16 cellular contexts compared by ENCODE assay signal in the genomic region with DNA sequence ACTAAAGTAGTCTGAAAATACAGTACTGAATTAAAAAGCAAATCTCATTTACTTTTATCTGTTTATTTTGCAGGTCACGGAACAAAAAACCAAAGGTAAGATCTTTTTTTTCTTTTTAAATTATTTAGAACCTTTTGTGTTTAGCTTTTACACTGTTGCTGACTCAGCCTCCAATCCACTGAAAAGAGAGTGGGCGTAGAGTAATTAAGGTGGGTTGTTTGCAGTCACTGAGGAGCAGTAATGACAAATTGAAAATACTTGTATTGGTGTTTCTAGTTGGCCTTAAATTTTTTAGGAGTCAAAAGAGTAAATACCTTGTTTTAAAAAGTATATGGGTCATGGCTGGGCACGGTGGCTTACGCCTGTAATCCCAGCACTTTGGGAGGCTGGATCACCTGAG.
DNase-seq lines count a peak whose midpoint lies in the region; ATAC-seq and TF ChIP-seq lines count a peak whose summit lies in the region.
"Had no signal": no experiment of that assay in that cellular context is flagged by ENCODE, and none has a peak within 500 bp of the region (broad histone marks: within the 10 kb centered on the region; RNA-seq: fewer than 3 reads in every experiment).

No MANE protein-coding gene starts in this region.

- POLR2A ChIA-PET in CD4-positive, alpha-beta memory T cell (lab: Charles Lee; ENCODE audit: partially characterized antibody), result interaction anchor here (1.1 to 2.2 kb wide), 6 partner anchors 10 to 207 kb away, joined by 3 to 9 read pairs (median 4); a partner anchor contains a TSS
- POLR2A ChIA-PET in T-cell (lab: Charles Lee), result interaction anchor here (0.6 to 0.7 kb wide), 2 partner anchors 30 to 62 kb away, joined by 3 to 4 read pairs; no protein-coding TSS in a partner anchor

- no peaks in the 10 kb centered on the region for H3K9me3 Mint-ChIP-seq in CD4-positive, alpha-beta memory T cell
- H3K9me3 Mint-ChIP-seq in T-cell, result no peaks in the 10 kb centered on the region
- no peaks in the 10 kb centered on the region for H3K9me3 Mint-ChIP-seq in glutamatergic neuron (ENCODE audit: unreplicated experiment)
- H3K9me3 Mint-ChIP-seq: activated naive CD8-positive, alpha-beta T cell treated with anti-CD3 and anti-CD28 coated beads, Interleukin-2, amount 10 ng/mL, durations not matched to agents 7 days and 5 days had no signal

- intact Hi-C loops in CD4-positive, alpha-beta memory T cell (cut with micrococcal nuclease), result no loop called here
- intact Hi-C loops in sigmoid colon (cut with DNase I), result no loop called here

- no peak overlapping the region for H3K4me3 ChIP-seq in CD4-positive, alpha-beta memory T cell (ENCODE audit: low read length in 2 of 2)
- H3K4me3 ChIP-seq in sigmoid colon, result no peak overlapping the region
- H3K4me3 ChIP-seq: psoas muscle had no signal

- no peak for TF ChIP-seq EP300 in sigmoid colon (IDR thresholded peaks at IDR 0.05)

- H3K27me3 ChIP-seq in CD4-positive, alpha-beta memory T cell (ENCODE audit: insufficient read depth, low read length), result no peaks in the 10 kb centered on the region
- no peaks in the 10 kb centered on the region for H3K27me3 ChIP-seq in sigmoid colon

- TF ChIP-seq POLR2A in sigmoid colon (IDR thresholded peaks at IDR 0.05), result no peak

- peaks cover 6% of the 10 kb centered on the region for H3K36me3 ChIP-seq in CD4-positive, alpha-beta memory T cell (ENCODE audit: insufficient read depth, low read length)
- H3K36me3 ChIP-seq in sigmoid colon, result peaks cover 0 to 14% (median 6%) of the 10 kb centered on the region in 4 donors

- CTCF ChIA-PET in CD4-positive, alpha-beta memory T cell (lab: Charles Lee; ENCODE audit: partially characterized antibody), result interaction anchor here (0.7 to 1.2 kb wide), 2 partner anchors 41 to 97 kb away, joined by 4 to 5 read pairs; no protein-coding TSS in a partner anchor
- CTCF ChIA-PET in T-cell (lab: Charles Lee), result interaction anchor here (0.6 to 1.3 kb wide), 3 partner anchors 9 to 123 kb away, joined by 3 to 4 read pairs (median 3); no protein-coding TSS in a partner anchor

- no peak overlapping the region for H3K4me3 Mint-ChIP-seq in CD4-positive, alpha-beta memory T cell
- H3K4me3 Mint-ChIP-seq in T-cell, result no peak overlapping the region
- H3K4me3 Mint-ChIP-seq in glutamatergic neuron (ENCODE audit: unreplicated experiment), result no peak overlapping the region
- H3K4me3 Mint-ChIP-seq: activated naive CD8-positive, alpha-beta T cell treated with anti-CD3 and anti-CD28 coated beads, Interleukin-2, amount 10 ng/mL, durations not matched to agents 7 days and 5 days had no signal

- WGBS in sigmoid colon, 2 donors, result 93 to 95% methylated on average over 4 of the region's 4 CpGs

- TF ChIP-seq CTCF in glutamatergic neuron (IDR thresholded peaks at IDR 0.05; ENCODE audit: partially characterized antibody, unreplicated experiment), result no peak
- TF ChIP-seq CTCF in sigmoid colon (IDR thresholded peaks at IDR 0.05), result no peak

- ATAC-seq in T-cell (replicated peaks in 1 of 4), result no peak
- no peak for ATAC-seq in HG03280 (IDR thresholded peaks at IDR 0.05; ENCODE audit: unreplicated experiment)
- ATAC-seq: psoas muscle, Right ventricle myocardium inferior had no signal

- H3K36me3 Mint-ChIP-seq in CD4-positive, alpha-beta memory T cell, result peaks cover 38 to 46% of the 10 kb centered on the region in 2 donors
- peaks cover 41% of the 10 kb centered on the region for H3K36me3 Mint-ChIP-seq in T-cell
- H3K36me3 Mint-ChIP-seq in glutamatergic neuron (ENCODE audit: unreplicated experiment), result no peaks in the 10 kb centered on the region

- no peaks in the 10 kb centered on the region for H3K27me3 Mint-ChIP-seq in CD4-positive, alpha-beta memory T cell
- H3K27me3 Mint-ChIP-seq in T-cell (no peaks in the 10 kb centered on the region), glutamatergic neuron (ENCODE audit: unreplicated experiment) (peaks cover 2% of the 10 kb centered on the region)
- H3K27me3 Mint-ChIP-seq: activated naive CD8-positive, alpha-beta T cell treated with anti-CD3 and anti-CD28 coated beads, Interleukin-2, amount 10 ng/mL, durations not matched to agents 7 days and 5 days had no signal

- peaks cover 83% of the 10 kb centered on the region for H3K4me1 ChIP-seq in CD4-positive, alpha-beta memory T cell (ENCODE audit: insufficient read depth, low read length)
- H3K4me1 ChIP-seq in sigmoid colon, result peaks cover 0 to 22% (median 6%) of the 10 kb centered on the region in 4 donors
- H3K4me1 ChIP-seq: psoas muscle had no signal

- no peak overlapping the region for H3K27ac ChIP-seq in CD4-positive, alpha-beta memory T cell (ENCODE audit: low read depth, low read length)
- H3K27ac ChIP-seq in sigmoid colon, result no peak overlapping the region
- H3K27ac ChIP-seq: KMS-11, psoas muscle had no signal

- no peaks in the 10 kb centered on the region for H3K9me3 ChIP-seq in CD4-positive, alpha-beta memory T cell (ENCODE audit: control insufficient read depth in 1 of 2, low read length in 2 of 2)
- H3K9me3 ChIP-seq in sigmoid colon, result no peaks in the 10 kb centered on the region
- H3K9me3 ChIP-seq: psoas muscle had no signal

- peaks cover 62 to 91% (median 77%) of the 10 kb centered on the region in 4 donors for H3K4me1 Mint-ChIP-seq in CD4-positive, alpha-beta memory T cell
- H3K4me1 Mint-ChIP-seq in T-cell, result peaks cover 70 to 85% (median 83%) of the 10 kb centered on the region in 3 donors
- H3K4me1 Mint-ChIP-seq in glutamatergic neuron (ENCODE audit: low read depth, unreplicated experiment), result peaks cover 13% of the 10 kb centered on the region

- peak overlapping the region in 4 of 7 donors; percentile 20 to 81 (median 62) for H3K27ac Mint-ChIP-seq in CD4-positive, alpha-beta memory T cell
- H3K27ac Mint-ChIP-seq in T-cell (peak overlapping the region; percentile 33 to 68), glutamatergic neuron (ENCODE audit: unreplicated experiment) (peak overlapping the region; percentile 74)
- H3K27ac Mint-ChIP-seq: activated naive CD8-positive, alpha-beta T cell treated with anti-CD3 and anti-CD28 coated beads, Interleukin-2, amount 10 ng/mL, durations not matched to agents 7 days and 5 days had no signal

- DNase-seq in activated CD4-positive, alpha-beta T cell treated with anti-CD3 and anti-CD28 coated beads for 4 hours, result peak; percentile 20
- DNase-seq in activated CD4-positive, alpha-beta T cell treated with anti-CD3 and anti-CD28 coated beads, Interleukin-2, amount 50 U/mL, for 4 hours, result no peak
- no peak for DNase-seq in CD4-positive, alpha-beta memory T cell
- DNase-seq in T-cell (no peak), glutamatergic neuron (no peak), sigmoid colon (no peak), germinal center (ENCODE audit: low spot score) (no peak)
- DNase-seq: activated naive CD8-positive, alpha-beta T cell treated with anti-CD3 and anti-CD28 coated beads, Interleukin-2, amount 10 ng/mL, durations not matched to agents 7 days and 5 days; DMS79; GOT3; NCI-H1436 treated with DMSO at 0.1 percent for 48 hours; OCI-M1; psoas muscle had no signal

Comparison
In these comparisons a context has a peak if more than half of its experiments do, and no peak if none do; other contexts are left out.
1. DNase-seq: peak in activated CD4-positive, alpha-beta T cell treated with anti-CD3 and anti-CD28 coated beads for 4 hours (2 of 2); none in activated CD4-positive, alpha-beta T cell treated with anti-CD3 and anti-CD28 coated beads, Interleukin-2, amount 50 U/mL, for 4 hours (0 of 2), CD4-positive, alpha-beta memory T cell (0 of 5), T-cell (0 of 34), glutamatergic neuron (single experiment), sigmoid colon (single experiment) and germinal center (single experiment).
2. Peak in every context shown above with its lines, with median percentiles within 50 percentile points of each other: H3K27ac Mint-ChIP-seq.